ENCODE assay signal across 1 cellular context in genomic region chrX:9911479-9911878, GRCh38.
TF ChIP-seq lines count a peak whose summit lies in the region.

No MANE protein-coding gene starts in this region.

TF ChIP-seq in GM23338, 12 proteins besides CTCF, POLR2A, EP300 and RAD21 (continued from another document):
- no peak for TF ChIP-seq ZNF462 (CRISPR knock-in tag; IDR thresholded peaks at IDR 0.05)
- no peak for TF ChIP-seq ETS1 (IDR thresholded peaks at IDR 0.05)
- no peak for TF ChIP-seq EZH2 (IDR thresholded peaks at IDR 0.05; ENCODE audit: low read depth, unreplicated experiment)
- TF ChIP-seq EZH2phosphoT487 (IDR thresholded peaks at IDR 0.05; ENCODE audit: unreplicated experiment) = no peak
- TF ChIP-seq STAT1 (IDR thresholded peaks at IDR 0.05; ENCODE audit: unreplicated experiment) = no peak
